Comparison of ENCODE assay signal across 11 cellular contexts in the genomic region with DNA sequence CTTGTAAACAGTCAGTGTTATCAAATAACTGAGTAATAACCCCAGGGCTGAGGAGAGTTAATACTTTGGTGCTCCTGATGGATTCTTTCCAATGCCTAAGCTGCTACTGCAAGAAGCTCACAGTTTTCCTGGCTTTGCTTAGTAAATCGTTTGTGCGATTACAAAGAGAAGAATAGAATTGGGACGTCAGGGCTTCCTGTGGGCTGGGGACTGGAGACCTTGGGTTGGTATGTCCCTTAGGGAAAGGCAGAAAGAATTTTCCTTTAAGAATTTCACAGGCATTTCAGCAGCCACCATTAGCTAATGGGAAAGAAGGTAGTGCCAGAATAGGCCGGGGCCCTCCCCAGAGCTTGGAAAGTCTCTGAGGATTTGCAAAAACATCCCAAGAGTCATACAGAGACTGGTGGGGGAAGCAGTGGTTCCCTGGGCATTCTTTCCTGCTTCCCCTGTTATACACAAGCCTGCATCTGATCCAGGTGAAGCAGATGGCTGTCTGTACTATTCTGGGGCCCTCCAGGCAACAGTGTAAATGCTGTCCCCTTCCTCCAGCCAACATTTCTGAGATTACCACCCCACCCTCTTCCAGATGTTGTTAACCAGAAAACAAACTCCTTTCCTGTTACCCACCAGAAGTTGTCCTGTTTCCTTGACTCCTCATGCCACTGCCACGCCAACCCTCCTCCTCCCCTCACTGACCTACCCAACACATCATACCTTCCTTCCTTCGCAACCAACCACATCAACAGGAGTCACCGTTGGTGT. TPM values are rescaled to one million over a fixed set of nuclear protein-coding genes. Genes with fewer than 3 reads are reported as not detected.
DNase-seq lines count a peak whose midpoint lies in the region; ATAC-seq, FAIRE-seq and TF ChIP-seq lines count a peak whose summit lies in the region.
"Had no signal": no experiment of that assay in that cellular context is flagged by ENCODE, and none has a peak within 500 bp of the region (broad histone marks: within the 10 kb centered on the region; RNA-seq: fewer than 3 reads in every experiment).

No MANE protein-coding gene starts in this region.

- H3K4me1 Mint-ChIP-seq in WTC11 = peaks cover 24% of the 10 kb centered on the region
- no peaks in the 10 kb centered on the region for H3K4me1 Mint-ChIP-seq in CD8-positive, alpha-beta memory T cell
- H3K4me1 Mint-ChIP-seq: activated CD4-positive, alpha-beta T cell treated with anti-CD3 and anti-CD28 coated beads, Interleukin-2, amount 10 ng/mL, durations not matched to agents 7 days and 5 days; CD4-positive, alpha-beta memory T cell had no signal

- no peak overlapping the region for H3K4me3 Mint-ChIP-seq in WTC11
- H3K4me3 Mint-ChIP-seq in CD8-positive, alpha-beta memory T cell = no peak overlapping the region
- H3K4me3 Mint-ChIP-seq: activated CD4-positive, alpha-beta T cell treated with anti-CD3 and anti-CD28 coated beads, Interleukin-2, amount 10 ng/mL, durations not matched to agents 7 days and 5 days; CD4-positive, alpha-beta memory T cell had no signal

- peaks cover 8 to 21% of the 10 kb centered on the region in 2 donors for H3K36me3 ChIP-seq in muscle layer of duodenum (ENCODE audit: control insufficient read depth in 1 of 2, insufficient read depth in 2 of 2, low read length in 2 of 2)
- H3K36me3 ChIP-seq in CD8-positive, alpha-beta memory T cell (ENCODE audit: insufficient read depth, low read length) = no peaks in the 10 kb centered on the region

- H3K4me3 ChIP-seq in A549 (no peak overlapping the region; the same call in 2 of the 3 replicates), muscle layer of duodenum (ENCODE audit: low read depth in 1 of 2, low read length in 2 of 2) (no peak overlapping the region)
- H3K4me3 ChIP-seq in CD8-positive, alpha-beta memory T cell (ENCODE audit: low read length) = no peak overlapping the region
- H3K4me3 ChIP-seq: K562 had no signal

- DNase-seq in A549 (ENCODE audit: low read depth in 1 of 2, low spot score in 1 of 2) (no peak), NCI-H2196 treated with DMSO at 0.1 percent for 48 hours (lab: John Stamatoyannopoulos, UW; ENCODE audit: unreplicated experiment) (peak; percentile 51), epithelial cell of prostate (ENCODE audit: low read depth, low spot score) (no peak), WTC11 (ENCODE audit: low spot score) (no peak), NCI-H446 treated with DMSO at 0.1 percent for 48 hours (lab: John Stamatoyannopoulos, UW) (no peak), occipital lobe (lab: John Stamatoyannopoulos, UW) (no peak)
- DNase-seq in CD8-positive, alpha-beta memory T cell = no peak
- DNase-seq: activated CD4-positive, alpha-beta T cell treated with anti-CD3 and anti-CD28 coated beads, Interleukin-2, amount 10 ng/mL, durations not matched to agents 7 days and 5 days; CD4-positive, alpha-beta memory T cell had no signal

- CTCF ChIA-PET in A549 (lab: Yijun Ruan, JAX) = interaction anchor here (1.0 to 7.4 kb wide), 8 partner anchors 9 to 182 kb away, joined by 3 to 65 read pairs (median 5); a partner anchor contains a TSS
- CTCF ChIA-PET in WTC11 (lab: Charles Lee) = interaction anchor here (0.8 to 2.0 kb wide), 5 partner anchors 9 to 41 kb away, joined by 3 to 6 read pairs (median 3); no protein-coding TSS in a partner anchor
- CTCF ChIA-PET in CD8-positive, alpha-beta memory T cell (lab: Charles Lee) = no interaction called here

- no peaks in the 10 kb centered on the region for H3K27me3 ChIP-seq in muscle layer of duodenum (ENCODE audit: low read depth, low read length)
- H3K27me3 ChIP-seq in CD8-positive, alpha-beta memory T cell (ENCODE audit: insufficient read depth, low read length, poor library complexity, severe bottlenecking) = no peaks in the 10 kb centered on the region

- H3K9me3 Mint-ChIP-seq in WTC11 = no peaks in the 10 kb centered on the region
- no peaks in the 10 kb centered on the region for H3K9me3 Mint-ChIP-seq in CD8-positive, alpha-beta memory T cell
- H3K9me3 Mint-ChIP-seq: activated CD4-positive, alpha-beta T cell treated with anti-CD3 and anti-CD28 coated beads, Interleukin-2, amount 10 ng/mL, durations not matched to agents 7 days and 5 days; CD4-positive, alpha-beta memory T cell had no signal

- FAIRE-seq in A549 (lab: Jason Lieb, UNC) = no peak
- FAIRE-seq: K562 had no signal

- peak; percentile 26 to 45 for ATAC-seq in A549
- no peak for ATAC-seq in WTC11

- peak overlapping the region; percentile 76 to 85 for H3K27ac ChIP-seq in A549
- H3K27ac ChIP-seq in epithelial cell of prostate = peak overlapping the region; percentile 67
- H3K27ac ChIP-seq in muscle layer of duodenum (ENCODE audit: low read length) = peak overlapping the region; percentile 61
- H3K27ac ChIP-seq in CD8-positive, alpha-beta memory T cell (ENCODE audit: low read depth, low read length) = no peak overlapping the region

- 45% methylated on average over 7 of the region's 7 CpGs for WGBS in A549 (ENCODE audit: missing lambda C conversion rate)

- POLR2A ChIA-PET in A549 (lab: Yijun Ruan, JAX) = interaction anchor here (0.9 to 2.0 kb wide), 3 partner anchors 9 to 72 kb away, joined by 3 to 19 read pairs (median 6); no protein-coding TSS in a partner anchor
- POLR2A ChIA-PET in WTC11 (lab: Charles Lee) = no interaction called here
- POLR2A ChIA-PET in CD8-positive, alpha-beta memory T cell (lab: Charles Lee) = no interaction called here

- no peak overlapping the region for H3K27ac Mint-ChIP-seq in WTC11
- H3K27ac Mint-ChIP-seq in CD8-positive, alpha-beta memory T cell = no peak overlapping the region
- H3K27ac Mint-ChIP-seq: activated CD4-positive, alpha-beta T cell treated with anti-CD3 and anti-CD28 coated beads, Interleukin-2, amount 10 ng/mL, durations not matched to agents 7 days and 5 days; CD4-positive, alpha-beta memory T cell had no signal

- H3K4me1 ChIP-seq in A549 = peaks cover 48% of the 10 kb centered on the region
- peaks cover 24 to 27% of the 10 kb centered on the region in 2 donors for H3K4me1 ChIP-seq in muscle layer of duodenum (ENCODE audit: control insufficient read depth in 1 of 2, insufficient read depth in 2 of 2, low read length in 2 of 2)
- no peaks in the 10 kb centered on the region for H3K4me1 ChIP-seq in CD8-positive, alpha-beta memory T cell (ENCODE audit: insufficient read depth, low read length)

- no peaks in the 10 kb centered on the region for H3K27me3 Mint-ChIP-seq in WTC11 (ENCODE audit: low read depth)
- H3K27me3 Mint-ChIP-seq in CD8-positive, alpha-beta memory T cell = peaks cover 3 to 4% of the 10 kb centered on the region in 2 donors
- H3K27me3 Mint-ChIP-seq: CD4-positive, alpha-beta memory T cell had no signal

- TF ChIP-seq CTCF in A549 (IDR thresholded peaks at IDR 0.05) (no peak), WTC11 (IDR thresholded peaks at IDR 0.05) (no peak)

- no peak for TF ChIP-seq POLR2A in A549 (IDR thresholded peaks at IDR 0.05; ENCODE audit: low read length)

- H3K9me3 ChIP-seq in A549 = no peaks in the 10 kb centered on the region
- no peaks in the 10 kb centered on the region for H3K9me3 ChIP-seq in muscle layer of duodenum (ENCODE audit: control insufficient read depth in 1 of 2, low read length in 2 of 2)
- H3K9me3 ChIP-seq in CD8-positive, alpha-beta memory T cell (ENCODE audit: low read length) = no peaks in the 10 kb centered on the region

- TF ChIP-seq EP300 in A549 (IDR thresholded peaks at IDR 0.05) = no peak

- H3K36me3 Mint-ChIP-seq in WTC11 = no peaks in the 10 kb centered on the region
- H3K36me3 Mint-ChIP-seq in CD8-positive, alpha-beta memory T cell = no peaks in the 10 kb centered on the region
- H3K36me3 Mint-ChIP-seq: CD4-positive, alpha-beta memory T cell had no signal

- peak overlapping the region; percentile 70 for H3K4me2 ChIP-seq in A549

- TF ChIP-seq RAD21 in A549 (conservative IDR thresholded peaks at IDR 0.05 in 1 of 2, IDR thresholded peaks at IDR 0.05 in 1 of 2) = no peak

TF ChIP-seq in A549, 52 proteins besides CTCF, POLR2A, EP300 and RAD21:
- TF ChIP-seq ZC3H11A (IDR thresholded peaks at IDR 0.05) = no peak
- TF ChIP-seq RFX5 (IDR thresholded peaks at IDR 0.05) = no peak
- no peak for TF ChIP-seq HDAC2 (IDR thresholded peaks at IDR 0.05)

TF ChIP-seq in WTC11, 78 proteins besides CTCF, POLR2A, EP300 and RAD21:
- TF ChIP-seq MXD4 (CRISPR knock-in tag; IDR thresholded peaks at IDR 0.05; ENCODE audit: borderline replicate concordance) (no peak), NR2C2 (CRISPR knock-in tag; IDR thresholded peaks at IDR 0.05) (no peak), PRRX2 (CRISPR knock-in tag; IDR thresholded peaks at IDR 0.05) (no peak), CREB1 (CRISPR knock-in tag; IDR thresholded peaks at IDR 0.05) (no peak)
- TF ChIP-seq, protein P1, sequence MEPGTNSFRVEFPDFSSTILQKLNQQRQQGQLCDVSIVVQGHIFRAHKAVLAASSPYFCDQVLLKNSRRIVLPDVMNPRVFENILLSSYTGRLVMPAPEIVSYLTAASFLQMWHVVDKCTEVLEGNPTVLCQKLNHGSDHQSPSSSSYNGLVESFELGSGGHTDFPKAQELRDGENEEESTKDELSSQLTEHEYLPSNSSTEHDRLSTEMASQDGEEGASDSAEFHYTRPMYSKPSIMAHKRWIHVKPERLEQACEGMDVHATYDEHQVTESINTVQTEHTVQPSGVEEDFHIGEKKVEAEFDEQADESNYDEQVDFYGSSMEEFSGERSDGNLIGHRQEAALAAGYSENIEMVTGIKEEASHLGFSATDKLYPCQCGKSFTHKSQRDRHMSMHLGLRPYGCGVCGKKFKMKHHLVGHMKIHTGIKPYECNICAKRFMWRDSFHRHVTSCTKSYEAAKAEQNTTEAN (CRISPR knock-in tag; IDR thresholded peaks at IDR 0.05) = no peak

RNA-seq across cellular contexts. Expression of a gene that starts 40.2 kb away (rescaled TPM):
- polyA plus RNA-seq in A549 (2011; rRNA removed) (0.87 and 1.9 TPM in 2 replicates), A549 (2017; fragmentation: RNase III; extraction: RNeasy Plus Mini Kit Qiagen cat#74134 plus additional on column Dnase treatment) (0.36 to 0.62 TPM (median 0.45 TPM) in 3 replicates)
- polyA plus RNA-seq in A549 (2012; cell fraction: cytosol; rRNA removed) = 0.28 and 0.31 TPM in 2 replicates
- polyA plus RNA-seq in A549 (2012; cell fraction: nucleus; rRNA removed) = 1.0 and 1.2 TPM in 2 replicates
- 4.7 and 5.2 TPM in 2 replicates for polyA minus RNA-seq in A549 (2011; rRNA and poly(A)+ RNA removed)
- total RNA-seq in WTC11 (2021) (2.4 to 4.2 TPM (median 3.5 TPM) in 3 replicates), occipital lobe (60.7 TPM)
- total RNA-seq in CD8-positive, alpha-beta memory T cell = 1 to 10 TPM in 1 of 2 experiments, under 1 TPM in 1; 0.75 to 1.1 TPM
- polyA plus RNA-seq in CD8-positive, alpha-beta memory T cell = 1.0 TPM

Comparison
In these comparisons a context has a peak if more than half of its experiments do, and no peak if none do; other contexts are left out.
1. RNA of a gene that starts 40.2 kb away (total RNA-seq): 60.7 TPM in occipital lobe (single experiment); 2.4 to 4.2 TPM in WTC11 and 0.75 to 1.1 TPM in CD8-positive, alpha-beta memory T cell; every median in the first group is over 10 times any median in the second.